ENCODE assay signal across 8 cellular contexts in the genomic region with DNA sequence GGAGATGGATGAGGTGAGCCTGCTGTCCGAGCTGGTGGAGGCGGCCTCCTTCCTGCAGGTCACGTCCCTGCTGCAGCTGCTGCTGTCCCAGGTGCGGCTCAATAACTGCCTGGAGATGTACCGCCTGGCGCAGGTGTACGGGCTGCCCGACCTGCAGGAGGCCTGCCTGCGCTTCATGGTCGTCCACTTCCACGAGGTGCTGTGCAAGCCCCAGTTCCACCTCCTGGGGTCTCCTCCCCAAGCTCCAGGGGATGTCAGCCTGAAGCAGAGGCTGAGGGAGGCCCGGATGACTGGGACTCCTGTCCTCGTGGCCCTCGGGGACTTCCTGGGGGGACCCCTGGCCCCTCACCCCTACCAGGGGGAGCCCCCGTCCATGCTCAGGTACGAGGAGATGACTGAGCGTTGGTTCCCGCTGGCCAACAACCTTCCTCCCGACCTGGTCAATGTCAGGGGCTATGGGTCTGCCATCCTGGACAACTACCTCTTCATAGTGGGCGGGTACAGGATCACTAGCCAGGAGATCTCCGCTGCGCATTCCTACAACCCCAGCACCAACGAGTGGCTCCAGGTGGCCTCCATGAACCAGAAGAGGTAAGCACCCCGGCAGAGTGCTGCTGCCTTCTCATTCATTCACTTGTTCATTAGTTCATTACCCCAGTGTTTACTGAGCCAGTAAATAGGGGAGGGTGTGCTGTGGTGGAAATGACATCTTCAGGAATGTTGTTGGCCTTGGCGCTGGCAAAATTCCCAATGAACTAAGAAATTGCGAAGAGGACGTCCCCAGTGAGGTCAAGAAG. TPM values are rescaled to one million over a fixed set of nuclear protein-coding genes. Genes with fewer than 3 reads are reported as not detected.
DNase-seq lines count a peak whose midpoint lies in the region; ATAC-seq and TF ChIP-seq lines count a peak whose summit lies in the region.

No MANE protein-coding gene starts in this region.

- H3K27ac Mint-ChIP-seq in T-helper 1 cell treated with Interleukin-12 subunit alpha and Interleukin-12 subunit beta and Interleukin-4 antibody, amounts not matched to agents 30 μg/mL and 1 μg/mL, for 36 hours: peak overlapping the region; percentile 59

- no peaks in the 10 kb centered on the region for H3K27me3 ChIP-seq in HUES6 (ENCODE audit: control insufficient read depth, insufficient read depth, low read length)
- no peaks in the 10 kb centered on the region for H3K27me3 ChIP-seq in lung (ENCODE audit: control insufficient read depth, insufficient read depth)
- no peaks in the 10 kb centered on the region for H3K27me3 ChIP-seq in suprapubic skin

- peaks cover 19% of the 10 kb centered on the region for H3K27me3 Mint-ChIP-seq in T-helper 1 cell treated with Interleukin-12 subunit alpha and Interleukin-12 subunit beta and Interleukin-4 antibody, amounts not matched to agents 30 μg/mL and 1 μg/mL, for 36 hours (ENCODE audit: low read depth)

- no peak for TF ChIP-seq CTCF in lung (IDR thresholded peaks at IDR 0.05; ENCODE audit: control extremely low read depth, extremely low read depth)
- TF ChIP-seq CTCF in suprapubic skin (IDR thresholded peaks at IDR 0.05): no peak

- H3K4me3 Mint-ChIP-seq in T-helper 1 cell treated with Interleukin-12 subunit alpha and Interleukin-12 subunit beta and Interleukin-4 antibody, amounts not matched to agents 30 μg/mL and 1 μg/mL, for 36 hours: peak overlapping the region; percentile 76

- peak; percentile 48 for ATAC-seq in GM21526 (IDR thresholded peaks at IDR 0.05; ENCODE audit: low FRiP score, unreplicated experiment)
- ATAC-seq in lung (ENCODE audit: insufficient read depth, low FRiP score): peak; percentile 23

- H3K4me1 Mint-ChIP-seq in T-helper 1 cell treated with Interleukin-12 subunit alpha and Interleukin-12 subunit beta and Interleukin-4 antibody, amounts not matched to agents 30 μg/mL and 1 μg/mL, for 36 hours (ENCODE audit: low read depth): peaks cover 32% of the 10 kb centered on the region

- H3K36me3 ChIP-seq in HUES6 (ENCODE audit: control insufficient read depth, insufficient read depth, low read length): peaks cover 3% of the 10 kb centered on the region
- H3K36me3 ChIP-seq in lung (ENCODE audit: control insufficient read depth in 2 of 2, insufficient read depth in 2 of 2, low read length in 2 of 2): no peaks in the 10 kb centered on the region
- H3K36me3 ChIP-seq in suprapubic skin: no peaks in the 10 kb centered on the region

- H3K4me1 ChIP-seq in HUES6 (ENCODE audit: control insufficient read depth, insufficient read depth, low read length) (peaks cover 27% of the 10 kb centered on the region), lung (ENCODE audit: control insufficient read depth in 2 of 2, insufficient read depth in 2 of 2, low read length in 2 of 2) (peaks cover 5 to 11% of the 10 kb centered on the region in 2 donors), suprapubic skin (peaks cover 28% of the 10 kb centered on the region)

- 14 to 32% methylated on average over 20 to 27 of the region's 27 CpGs for WGBS in lung, 2 donors
- 22% methylated on average over 8 of the region's 27 CpGs for WGBS in suprapubic skin

- H3K9me3 ChIP-seq in HUES6 (ENCODE audit: control insufficient read depth, insufficient read depth, low read depth, low read length): no peaks in the 10 kb centered on the region
- no peaks in the 10 kb centered on the region for H3K9me3 ChIP-seq in lung (ENCODE audit: control insufficient read depth in 2 of 2, insufficient read depth in 1 of 2, low read length in 1 of 2)
- no peaks in the 10 kb centered on the region for H3K9me3 ChIP-seq in suprapubic skin

- peaks cover 23% of the 10 kb centered on the region for H3K36me3 Mint-ChIP-seq in T-helper 1 cell treated with Interleukin-12 subunit alpha and Interleukin-12 subunit beta and Interleukin-4 antibody, amounts not matched to agents 30 μg/mL and 1 μg/mL, for 36 hours (ENCODE audit: low read depth)

- H3K4me3 ChIP-seq in HUES6 (ENCODE audit: low read depth, low read length): peak overlapping the region; percentile 89
- H3K4me3 ChIP-seq in lung: peak overlapping the region; percentile 77
- peak overlapping the region; percentile 73 for H3K4me3 ChIP-seq in suprapubic skin

- no peak for TF ChIP-seq EP300 in suprapubic skin (IDR thresholded peaks at IDR 0.05)

- no peak for TF ChIP-seq POLR2A in suprapubic skin (IDR thresholded peaks at IDR 0.05)

- DNase-seq in ELR (ENCODE audit: low read depth) (peak; percentile 80), lung (ENCODE audit: low spot score) (peak; percentile 47), suprapubic skin (ENCODE audit: low spot score in 2 of 2) (peak in 1 of 2 donors; percentile 68), putamen (ENCODE audit: low spot score) (no peak)

- peak overlapping the region; percentile 77; the same call in 1 of the 2 replicates for H3K27ac ChIP-seq in HUES6 (ENCODE audit: low read depth, low read length)
- H3K27ac ChIP-seq in cingulate gyrus (ENCODE audit: low read depth, low read length): peak overlapping the region; percentile 83
- H3K27ac ChIP-seq in lung (ENCODE audit: low read depth in 1 of 2, low read length in 1 of 2): peak overlapping the region; percentile 90 to 96
- peak overlapping the region; percentile 90 for H3K27ac ChIP-seq in suprapubic skin

- H3K9ac ChIP-seq in HUES6 (ENCODE audit: low read length): peak overlapping the region; percentile 92

- H3K9me3 Mint-ChIP-seq in T-helper 1 cell treated with Interleukin-12 subunit alpha and Interleukin-12 subunit beta and Interleukin-4 antibody, amounts not matched to agents 30 μg/mL and 1 μg/mL, for 36 hours: no peaks in the 10 kb centered on the region

RNA-seq across cellular contexts. Expression of a gene that starts 0.8 kb away (rescaled TPM):
- total RNA-seq in lung: not detected
- polyA plus RNA-seq in lung: not detected
- total RNA-seq in suprapubic skin: not detected

RNA-seq across cellular contexts. Expression of a gene that starts 0.8 kb away (rescaled TPM):
- total RNA-seq in lung (10 to 100 TPM; 22.4 to 32.5 TPM), suprapubic skin (10 to 100 TPM; 14.0 to 30.3 (median 25.0) TPM)
- 1 to 10 TPM; 7.5 to 8.2 TPM for polyA plus RNA-seq in lung
